Comparison of ENCODE assay signal across 1 cellular context in the genomic region with DNA sequence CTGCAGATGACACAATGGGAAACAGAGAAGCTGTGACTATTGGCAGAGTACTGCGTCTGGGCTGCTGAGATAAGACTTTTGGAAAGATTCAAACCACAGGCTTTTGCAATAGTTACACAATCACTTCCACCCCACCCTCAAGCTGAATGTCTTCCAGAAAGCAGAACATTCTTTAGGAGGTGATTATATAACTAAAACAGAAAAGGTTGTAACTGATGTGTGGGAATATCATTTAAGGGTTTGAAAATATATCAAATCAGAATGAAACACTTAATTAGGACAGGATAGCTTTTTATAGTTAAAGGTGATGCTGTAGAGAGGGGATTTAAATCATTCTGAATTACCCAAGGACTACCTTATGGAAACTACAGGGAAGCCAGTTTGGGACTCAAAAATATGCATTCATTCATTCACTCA.
TF ChIP-seq lines count a peak whose summit lies in the region.

No MANE protein-coding gene starts in this region.

TF ChIP-seq in K562, 482 proteins besides CTCF, POLR2A, EP300 and RAD21 (continued from another document and continues in another):
- TF ChIP-seq MGA (IDR thresholded peaks at IDR 0.05): peak; percentile 19; the same call in 1 of the 2 replicates
- TF ChIP-seq, protein P1, sequence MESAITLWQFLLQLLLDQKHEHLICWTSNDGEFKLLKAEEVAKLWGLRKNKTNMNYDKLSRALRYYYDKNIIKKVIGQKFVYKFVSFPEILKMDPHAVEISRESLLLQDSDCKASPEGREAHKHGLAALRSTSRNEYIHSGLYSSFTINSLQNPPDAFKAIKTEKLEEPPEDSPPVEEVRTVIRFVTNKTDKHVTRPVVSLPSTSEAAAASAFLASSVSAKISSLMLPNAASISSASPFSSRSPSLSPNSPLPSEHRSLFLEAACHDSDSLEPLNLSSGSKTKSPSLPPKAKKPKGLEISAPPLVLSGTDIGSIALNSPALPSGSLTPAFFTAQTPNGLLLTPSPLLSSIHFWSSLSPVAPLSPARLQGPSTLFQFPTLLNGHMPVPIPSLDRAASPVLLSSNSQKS (CRISPR knock-in tag; IDR thresholded peaks at IDR 0.05): no peak
- peak; percentile 85 for TF ChIP-seq GATA2 (CRISPR knock-in tag; IDR thresholded peaks at IDR 0.05)
- peak; percentile 96 for TF ChIP-seq MTA2 (IDR thresholded peaks at IDR 0.05; ENCODE audit: low read depth)
- TF ChIP-seq KHSRP (IDR thresholded peaks at IDR 0.05): peak; percentile 68; the same call in 1 of the 2 replicates
- peak; percentile 25 for TF ChIP-seq U2AF1 (optimal IDR thresholded peaks at IDR 0.05; ENCODE audit: low read depth, low read length)
- TF ChIP-seq KLF16 (IDR thresholded peaks at IDR 0.05): peak; percentile 96
- 0 out of 2 replicates have a peak, but pooled peaks have one; percentile 56 for TF ChIP-seq HEY1 (CRISPR knock-in tag; IDR thresholded peaks at IDR 0.05; ENCODE audit: borderline replicate concordance)
- no peak for TF ChIP-seq SETDB1 (IDR thresholded peaks at IDR 0.05; ENCODE audit: low read length)
- peak; percentile 92 for TF ChIP-seq ZNF197 (CRISPR knock-in tag; IDR thresholded peaks at IDR 0.05; ENCODE audit: low read depth)
- peak; percentile 85 for TF ChIP-seq CXXC5 (CRISPR knock-in tag; IDR thresholded peaks at IDR 0.05)
- no peak for TF ChIP-seq ZNF253 (CRISPR knock-in tag; conservative IDR thresholded peaks at IDR 0.05)
- no peak for TF ChIP-seq NFIX (CRISPR knock-in tag; IDR thresholded peaks at IDR 0.05; ENCODE audit: low read depth)
- TF ChIP-seq CREM (IDR thresholded peaks at IDR 0.05; ENCODE audit: low read depth): peak; percentile 87
- TF ChIP-seq ZC3H11A (IDR thresholded peaks at IDR 0.05; ENCODE audit: low read depth, low read length): 0 out of 2 replicates have a peak, but pooled peaks have one; percentile 27
- TF ChIP-seq ELF4 (CRISPR knock-in tag; IDR thresholded peaks at IDR 0.05): 0 out of 2 replicates have a peak, but pooled peaks have one; percentile 69
- TF ChIP-seq SMAD4 (CRISPR knock-in tag; conservative IDR thresholded peaks at IDR 0.05): peak; percentile 98
- 0 out of 2 replicates have a peak, but pooled peaks have one; percentile 46 for TF ChIP-seq ZNF134 (CRISPR knock-in tag; conservative IDR thresholded peaks at IDR 0.05)
- peak; percentile 20; the same call in 1 of the 2 replicates for TF ChIP-seq MITF (IDR thresholded peaks at IDR 0.05)
- TF ChIP-seq HSF4 (CRISPR knock-in tag; IDR thresholded peaks at IDR 0.05; ENCODE audit: borderline replicate concordance): no peak
- peak; percentile 90 for TF ChIP-seq CBFB (CRISPR knock-in tag; IDR thresholded peaks at IDR 0.05)
- TF ChIP-seq, protein P2, sequence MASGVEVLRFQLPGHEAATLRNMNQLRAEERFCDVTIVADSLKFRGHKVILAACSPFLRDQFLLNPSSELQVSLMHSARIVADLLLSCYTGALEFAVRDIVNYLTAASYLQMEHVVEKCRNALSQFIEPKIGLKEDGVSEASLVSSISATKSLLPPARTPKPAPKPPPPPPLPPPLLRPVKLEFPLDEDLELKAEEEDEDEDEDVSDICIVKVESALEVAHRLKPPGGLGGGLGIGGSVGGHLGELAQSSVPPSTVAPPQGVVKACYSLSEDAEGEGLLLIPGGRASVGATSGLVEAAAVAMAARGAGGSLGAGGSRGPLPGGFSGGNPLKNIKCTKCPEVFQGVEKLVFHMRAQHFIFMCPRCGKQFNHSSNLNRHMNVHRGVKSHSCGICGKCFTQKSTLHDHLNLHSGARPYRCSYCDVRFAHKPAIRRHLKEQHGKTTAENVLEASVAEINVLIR (CRISPR knock-in tag; IDR thresholded peaks at IDR 0.05): 0 out of 2 replicates have a peak, but pooled peaks have one; percentile 47
- TF ChIP-seq SOX6 (IDR thresholded peaks at IDR 0.05): peak; percentile 97
- TF ChIP-seq KDM1A (IDR thresholded peaks at IDR 0.05): peak; percentile 100
- TF ChIP-seq MEF2A (IDR thresholded peaks at IDR 0.05; ENCODE audit: control insufficient read depth, low read depth, low read length): 0 out of 2 replicates have a peak, but pooled peaks have one; percentile 32
- TF ChIP-seq ZFPM2 (CRISPR knock-in tag; IDR thresholded peaks at IDR 0.05): no peak
- 0 out of 2 replicates have a peak, but pooled peaks have one; percentile 58 for TF ChIP-seq OTX1 (CRISPR knock-in tag; IDR thresholded peaks at IDR 0.05)
- TF ChIP-seq ARID1B (IDR thresholded peaks at IDR 0.05): peak; percentile 99
- TF ChIP-seq DPF2 (IDR thresholded peaks at IDR 0.05): peak; percentile 98
- TF ChIP-seq NFE2 (IDR thresholded peaks at IDR 0.05; ENCODE audit: low read depth): peak; percentile 59; the same call in 1 of the 2 replicates
- peak; percentile 96 for TF ChIP-seq CBFA2T2 (conservative IDR thresholded peaks at IDR 0.05)
- TF ChIP-seq SPI1 (IDR thresholded peaks at IDR 0.05; ENCODE audit: borderline replicate concordance, low read depth, low read length): peak; percentile 55; the same call in 1 of the 2 replicates
- peak; percentile 66 for TF ChIP-seq MYC (IDR thresholded peaks at IDR 0.05; ENCODE audit: low read depth, low read length)
- TF ChIP-seq MYC (CRISPR knock-in tag; IDR thresholded peaks at IDR 0.05; ENCODE audit: borderline replicate concordance, low read depth): no peak
- TF ChIP-seq, protein P3, sequence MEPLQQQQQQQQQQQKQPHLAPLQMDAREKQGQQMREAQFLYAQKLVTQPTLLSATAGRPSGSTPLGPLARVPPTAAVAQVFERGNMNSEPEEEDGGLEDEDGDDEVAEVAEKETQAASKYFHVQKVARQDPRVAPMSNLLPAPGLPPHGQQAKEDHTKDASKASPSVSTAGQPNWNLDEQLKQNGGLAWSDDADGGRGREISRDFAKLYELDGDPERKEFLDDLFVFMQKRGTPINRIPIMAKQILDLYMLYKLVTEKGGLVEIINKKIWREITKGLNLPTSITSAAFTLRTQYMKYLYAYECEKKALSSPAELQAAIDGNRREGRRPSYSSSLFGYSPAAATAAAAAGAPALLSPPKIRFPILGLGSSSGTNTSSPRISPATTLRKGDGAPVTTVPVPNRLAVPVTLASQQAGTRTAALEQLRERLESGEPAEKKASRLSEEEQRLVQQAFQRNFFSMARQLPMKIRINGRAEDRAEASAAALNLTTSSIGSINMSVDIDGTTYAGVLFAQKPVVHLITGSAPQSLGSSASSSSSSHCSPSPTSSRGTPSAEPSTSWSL (CRISPR knock-in tag; IDR thresholded peaks at IDR 0.05; ENCODE audit: borderline replicate concordance): no peak
- TF ChIP-seq ATF4 (CRISPR knock-in tag; IDR thresholded peaks at IDR 0.05): peak; percentile 88
- TF ChIP-seq, protein P4, sequence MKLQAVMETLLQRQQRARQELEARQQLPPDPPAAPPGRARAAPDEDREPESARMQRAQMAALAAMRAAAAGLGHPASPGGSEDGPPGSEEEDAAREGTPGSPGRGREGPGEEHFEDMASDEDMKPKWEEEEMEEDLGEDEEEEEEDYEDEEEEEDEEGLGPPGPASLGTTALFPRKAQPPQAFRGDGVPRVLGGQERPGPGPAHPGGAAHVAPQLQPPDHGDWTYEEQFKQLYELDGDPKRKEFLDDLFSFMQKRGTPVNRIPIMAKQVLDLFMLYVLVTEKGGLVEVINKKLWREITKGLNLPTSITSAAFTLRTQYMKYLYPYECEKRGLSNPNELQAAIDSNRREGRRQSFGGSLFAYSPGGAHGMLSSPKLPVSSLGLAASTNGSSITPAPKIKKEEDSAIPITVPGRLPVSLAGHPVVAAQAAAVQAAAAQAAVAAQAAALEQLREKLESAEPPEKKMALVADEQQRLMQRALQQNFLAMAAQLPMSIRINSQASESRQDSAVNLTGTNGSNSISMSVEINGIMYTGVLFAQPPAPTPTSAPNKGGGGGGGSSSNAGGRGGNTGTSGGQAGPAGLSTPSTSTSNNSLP (IDR thresholded peaks at IDR 0.05; ENCODE audit: borderline replicate concordance, low read depth, low read length): peak; percentile 81; the same call in 1 of the 2 replicates
- peak; percentile 86 for TF ChIP-seq NCOA1 (IDR thresholded peaks at IDR 0.05; ENCODE audit: low read depth)
- peak; percentile 87 to 96; a peak in 3 of 4 replicates for TF ChIP-seq ARNT (IDR thresholded peaks at IDR 0.05)
- peak; percentile 100 for TF ChIP-seq CEBPB (tag; IDR thresholded peaks at IDR 0.05)
- peak; percentile 96 for TF ChIP-seq NBN (IDR thresholded peaks at IDR 0.05; ENCODE audit: low read depth)
- TF ChIP-seq CEBPG (CRISPR knock-in tag; IDR thresholded peaks at IDR 0.05): peak; percentile 97
- peak; percentile 100 for TF ChIP-seq CEBPG (tag; conservative IDR thresholded peaks at IDR 0.05 in 1 of 2, IDR thresholded peaks at IDR 0.05 in 1 of 2)
